1 cellular context compared by ENCODE assay signal in the genomic region with DNA sequence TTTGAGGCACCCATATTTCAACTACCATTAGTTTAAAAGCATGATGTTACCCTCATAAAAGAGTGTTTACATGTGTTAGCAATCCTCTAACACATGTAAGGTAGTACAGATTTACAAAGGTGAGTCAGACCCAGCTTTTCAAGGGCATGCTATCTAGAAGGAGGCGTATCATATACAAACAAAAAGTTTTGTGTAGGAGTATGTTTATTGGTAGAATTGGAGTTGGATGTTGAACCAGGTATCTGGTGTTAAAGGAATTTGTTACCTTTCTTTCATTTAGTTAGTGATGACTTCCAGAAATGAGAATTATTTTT.
TF ChIP-seq lines count a peak whose summit lies in the region.

No MANE protein-coding gene starts in this region.

TF ChIP-seq in HEK293, 187 proteins besides CTCF, POLR2A, EP300 and RAD21 (continued from another document and continues in another):
- TF ChIP-seq, protein P1, sequence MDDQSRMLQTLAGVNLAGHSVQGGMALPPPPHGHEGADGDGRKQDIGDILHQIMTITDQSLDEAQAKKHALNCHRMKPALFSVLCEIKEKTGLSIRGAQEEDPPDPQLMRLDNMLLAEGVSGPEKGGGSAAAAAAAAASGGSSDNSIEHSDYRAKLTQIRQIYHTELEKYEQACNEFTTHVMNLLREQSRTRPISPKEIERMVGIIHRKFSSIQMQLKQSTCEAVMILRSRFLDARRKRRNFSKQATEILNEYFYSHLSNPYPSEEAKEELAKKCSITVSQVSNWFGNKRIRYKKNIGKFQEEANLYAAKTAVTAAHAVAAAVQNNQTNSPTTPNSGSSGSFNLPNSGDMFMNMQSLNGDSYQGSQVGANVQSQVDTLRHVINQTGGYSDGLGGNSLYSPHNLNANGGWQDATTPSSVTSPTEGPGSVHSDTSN (CRISPR knock-in tag; IDR thresholded peaks at IDR 0.05): no peak
- no peak for TF ChIP-seq KLF7 (tag by site-specific recombination; IDR thresholded peaks at IDR 0.05; ENCODE audit: borderline replicate concordance)
- TF ChIP-seq ZNF560 (tag by site-specific recombination; IDR thresholded peaks at IDR 0.05; ENCODE audit: borderline replicate concordance): no peak
- peak; percentile 88 for TF ChIP-seq EGR2 (tag by site-specific recombination; IDR thresholded peaks at IDR 0.05; ENCODE audit: low read depth)
- TF ChIP-seq, protein P2, sequence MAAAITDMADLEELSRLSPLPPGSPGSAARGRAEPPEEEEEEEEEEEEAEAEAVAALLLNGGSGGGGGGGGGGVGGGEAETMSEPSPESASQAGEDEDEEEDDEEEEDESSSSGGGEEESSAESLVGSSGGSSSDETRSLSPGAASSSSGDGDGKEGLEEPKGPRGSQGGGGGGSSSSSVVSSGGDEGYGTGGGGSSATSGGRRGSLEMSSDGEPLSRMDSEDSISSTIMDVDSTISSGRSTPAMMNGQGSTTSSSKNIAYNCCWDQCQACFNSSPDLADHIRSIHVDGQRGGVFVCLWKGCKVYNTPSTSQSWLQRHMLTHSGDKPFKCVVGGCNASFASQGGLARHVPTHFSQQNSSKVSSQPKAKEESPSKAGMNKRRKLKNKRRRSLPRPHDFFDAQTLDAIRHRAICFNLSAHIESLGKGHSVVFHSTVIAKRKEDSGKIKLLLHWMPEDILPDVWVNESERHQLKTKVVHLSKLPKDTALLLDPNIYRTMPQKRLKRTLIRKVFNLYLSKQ (tag by site-specific recombination; IDR thresholded peaks at IDR 0.05; ENCODE audit: borderline replicate concordance): no peak
- peak; percentile 73; the same call in 1 of the 2 replicates for TF ChIP-seq ZNF629 (tag by site-specific recombination; IDR thresholded peaks at IDR 0.05)
- TF ChIP-seq, protein P3, sequence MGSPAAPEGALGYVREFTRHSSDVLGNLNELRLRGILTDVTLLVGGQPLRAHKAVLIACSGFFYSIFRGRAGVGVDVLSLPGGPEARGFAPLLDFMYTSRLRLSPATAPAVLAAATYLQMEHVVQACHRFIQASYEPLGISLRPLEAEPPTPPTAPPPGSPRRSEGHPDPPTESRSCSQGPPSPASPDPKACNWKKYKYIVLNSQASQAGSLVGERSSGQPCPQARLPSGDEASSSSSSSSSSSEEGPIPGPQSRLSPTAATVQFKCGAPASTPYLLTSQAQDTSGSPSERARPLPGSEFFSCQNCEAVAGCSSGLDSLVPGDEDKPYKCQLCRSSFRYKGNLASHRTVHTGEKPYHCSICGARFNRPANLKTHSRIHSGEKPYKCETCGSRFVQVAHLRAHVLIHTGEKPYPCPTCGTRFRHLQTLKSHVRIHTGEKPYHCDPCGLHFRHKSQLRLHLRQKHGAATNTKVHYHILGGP (tag by site-specific recombination; IDR thresholded peaks at IDR 0.05): peak; percentile 38
- TF ChIP-seq, protein P4, sequence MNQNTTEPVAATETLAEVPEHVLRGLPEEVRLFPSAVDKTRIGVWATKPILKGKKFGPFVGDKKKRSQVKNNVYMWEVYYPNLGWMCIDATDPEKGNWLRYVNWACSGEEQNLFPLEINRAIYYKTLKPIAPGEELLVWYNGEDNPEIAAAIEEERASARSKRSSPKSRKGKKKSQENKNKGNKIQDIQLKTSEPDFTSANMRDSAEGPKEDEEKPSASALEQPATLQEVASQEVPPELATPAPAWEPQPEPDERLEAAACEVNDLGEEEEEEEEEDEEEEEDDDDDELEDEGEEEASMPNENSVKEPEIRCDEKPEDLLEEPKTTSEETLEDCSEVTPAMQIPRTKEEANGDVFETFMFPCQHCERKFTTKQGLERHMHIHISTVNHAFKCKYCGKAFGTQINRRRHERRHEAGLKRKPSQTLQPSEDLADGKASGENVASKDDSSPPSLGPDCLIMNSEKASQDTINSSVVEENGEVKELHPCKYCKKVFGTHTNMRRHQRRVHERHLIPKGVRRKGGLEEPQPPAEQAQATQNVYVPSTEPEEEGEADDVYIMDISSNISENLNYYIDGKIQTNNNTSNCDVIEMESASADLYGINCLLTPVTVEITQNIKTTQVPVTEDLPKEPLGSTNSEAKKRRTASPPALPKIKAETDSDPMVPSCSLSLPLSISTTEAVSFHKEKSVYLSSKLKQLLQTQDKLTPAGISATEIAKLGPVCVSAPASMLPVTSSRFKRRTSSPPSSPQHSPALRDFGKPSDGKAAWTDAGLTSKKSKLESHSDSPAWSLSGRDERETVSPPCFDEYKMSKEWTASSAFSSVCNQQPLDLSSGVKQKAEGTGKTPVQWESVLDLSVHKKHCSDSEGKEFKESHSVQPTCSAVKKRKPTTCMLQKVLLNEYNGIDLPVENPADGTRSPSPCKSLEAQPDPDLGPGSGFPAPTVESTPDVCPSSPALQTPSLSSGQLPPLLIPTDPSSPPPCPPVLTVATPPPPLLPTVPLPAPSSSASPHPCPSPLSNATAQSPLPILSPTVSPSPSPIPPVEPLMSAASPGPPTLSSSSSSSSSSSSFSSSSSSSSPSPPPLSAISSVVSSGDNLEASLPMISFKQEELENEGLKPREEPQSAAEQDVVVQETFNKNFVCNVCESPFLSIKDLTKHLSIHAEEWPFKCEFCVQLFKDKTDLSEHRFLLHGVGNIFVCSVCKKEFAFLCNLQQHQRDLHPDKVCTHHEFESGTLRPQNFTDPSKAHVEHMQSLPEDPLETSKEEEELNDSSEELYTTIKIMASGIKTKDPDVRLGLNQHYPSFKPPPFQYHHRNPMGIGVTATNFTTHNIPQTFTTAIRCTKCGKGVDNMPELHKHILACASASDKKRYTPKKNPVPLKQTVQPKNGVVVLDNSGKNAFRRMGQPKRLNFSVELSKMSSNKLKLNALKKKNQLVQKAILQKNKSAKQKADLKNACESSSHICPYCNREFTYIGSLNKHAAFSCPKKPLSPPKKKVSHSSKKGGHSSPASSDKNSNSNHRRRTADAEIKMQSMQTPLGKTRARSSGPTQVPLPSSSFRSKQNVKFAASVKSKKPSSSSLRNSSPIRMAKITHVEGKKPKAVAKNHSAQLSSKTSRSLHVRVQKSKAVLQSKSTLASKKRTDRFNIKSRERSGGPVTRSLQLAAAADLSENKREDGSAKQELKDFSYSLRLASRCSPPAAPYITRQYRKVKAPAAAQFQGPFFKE (tag by site-specific recombination; IDR thresholded peaks at IDR 0.05; ENCODE audit: borderline replicate concordance): no peak
- TF ChIP-seq ZNF292 (tag by site-specific recombination; IDR thresholded peaks at IDR 0.05; ENCODE audit: borderline replicate concordance, low read depth): no peak
- no peak for TF ChIP-seq ZNF623 (tag by site-specific recombination; IDR thresholded peaks at IDR 0.05)
- no peak for TF ChIP-seq ZNF585B (tag by site-specific recombination; IDR thresholded peaks at IDR 0.05)
- TF ChIP-seq, protein P5, sequence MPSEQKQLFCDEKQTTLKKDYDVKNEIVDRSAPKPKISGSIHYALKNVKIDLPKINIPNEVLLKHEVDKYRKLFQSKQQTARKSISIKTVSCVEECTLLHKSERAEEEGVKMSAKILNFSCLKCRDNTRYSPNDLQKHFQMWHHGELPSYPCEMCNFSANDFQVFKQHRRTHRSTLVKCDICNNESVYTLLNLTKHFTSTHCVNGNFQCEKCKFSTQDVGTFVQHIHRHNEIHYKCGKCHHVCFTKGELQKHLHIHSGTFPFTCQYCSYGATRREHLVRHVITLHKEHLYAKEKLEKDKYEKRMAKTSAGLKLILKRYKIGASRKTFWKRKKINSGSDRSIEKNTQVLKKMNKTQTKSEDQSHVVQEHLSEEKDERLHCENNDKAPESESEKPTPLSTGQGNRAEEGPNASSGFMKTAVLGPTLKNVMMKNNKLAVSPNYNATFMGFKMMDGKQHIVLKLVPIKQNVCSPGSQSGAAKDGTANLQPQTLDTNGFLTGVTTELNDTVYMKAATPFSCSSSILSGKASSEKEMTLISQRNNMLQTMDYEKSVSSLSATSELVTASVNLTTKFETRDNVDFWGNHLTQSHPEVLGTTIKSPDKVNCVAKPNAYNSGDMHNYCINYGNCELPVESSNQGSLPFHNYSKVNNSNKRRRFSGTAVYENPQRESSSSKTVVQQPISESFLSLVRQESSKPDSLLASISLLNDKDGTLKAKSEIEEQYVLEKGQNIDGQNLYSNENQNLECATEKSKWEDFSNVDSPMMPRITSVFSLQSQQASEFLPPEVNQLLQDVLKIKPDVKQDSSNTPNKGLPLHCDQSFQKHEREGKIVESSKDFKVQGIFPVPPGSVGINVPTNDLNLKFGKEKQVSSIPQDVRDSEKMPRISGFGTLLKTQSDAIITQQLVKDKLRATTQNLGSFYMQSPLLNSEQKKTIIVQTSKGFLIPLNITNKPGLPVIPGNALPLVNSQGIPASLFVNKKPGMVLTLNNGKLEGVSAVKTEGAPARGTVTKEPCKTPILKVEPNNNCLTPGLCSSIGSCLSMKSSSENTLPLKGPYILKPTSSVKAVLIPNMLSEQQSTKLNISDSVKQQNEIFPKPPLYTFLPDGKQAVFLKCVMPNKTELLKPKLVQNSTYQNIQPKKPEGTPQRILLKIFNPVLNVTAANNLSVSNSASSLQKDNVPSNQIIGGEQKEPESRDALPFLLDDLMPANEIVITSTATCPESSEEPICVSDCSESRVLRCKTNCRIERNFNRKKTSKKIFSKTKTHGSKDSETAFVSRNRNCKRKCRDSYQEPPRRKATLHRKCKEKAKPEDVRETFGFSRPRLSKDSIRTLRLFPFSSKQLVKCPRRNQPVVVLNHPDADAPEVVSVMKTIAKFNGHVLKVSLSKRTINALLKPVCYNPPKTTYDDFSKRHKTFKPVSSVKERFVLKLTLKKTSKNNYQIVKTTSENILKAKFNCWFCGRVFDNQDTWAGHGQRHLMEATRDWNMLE (tag by site-specific recombination; conservative IDR thresholded peaks at IDR 0.05; ENCODE audit: low read depth): no peak
- no peak for TF ChIP-seq ZNF23 (tag by site-specific recombination; IDR thresholded peaks at IDR 0.05; ENCODE audit: borderline replicate concordance)
- TF ChIP-seq WT1 (tag by site-specific recombination; IDR thresholded peaks at IDR 0.05): no peak
- TF ChIP-seq ZNF596 (tag by site-specific recombination; IDR thresholded peaks at IDR 0.05): no peak
- no peak for TF ChIP-seq ZNF157 (tag by site-specific recombination; IDR thresholded peaks at IDR 0.05)
- no peak for TF ChIP-seq ZNF140 (tag by site-specific recombination; IDR thresholded peaks at IDR 0.05)
- TF ChIP-seq ZSCAN23 (tag by site-specific recombination; IDR thresholded peaks at IDR 0.05): no peak; the same call in 1 of the 2 replicates
- TF ChIP-seq, protein P6, sequence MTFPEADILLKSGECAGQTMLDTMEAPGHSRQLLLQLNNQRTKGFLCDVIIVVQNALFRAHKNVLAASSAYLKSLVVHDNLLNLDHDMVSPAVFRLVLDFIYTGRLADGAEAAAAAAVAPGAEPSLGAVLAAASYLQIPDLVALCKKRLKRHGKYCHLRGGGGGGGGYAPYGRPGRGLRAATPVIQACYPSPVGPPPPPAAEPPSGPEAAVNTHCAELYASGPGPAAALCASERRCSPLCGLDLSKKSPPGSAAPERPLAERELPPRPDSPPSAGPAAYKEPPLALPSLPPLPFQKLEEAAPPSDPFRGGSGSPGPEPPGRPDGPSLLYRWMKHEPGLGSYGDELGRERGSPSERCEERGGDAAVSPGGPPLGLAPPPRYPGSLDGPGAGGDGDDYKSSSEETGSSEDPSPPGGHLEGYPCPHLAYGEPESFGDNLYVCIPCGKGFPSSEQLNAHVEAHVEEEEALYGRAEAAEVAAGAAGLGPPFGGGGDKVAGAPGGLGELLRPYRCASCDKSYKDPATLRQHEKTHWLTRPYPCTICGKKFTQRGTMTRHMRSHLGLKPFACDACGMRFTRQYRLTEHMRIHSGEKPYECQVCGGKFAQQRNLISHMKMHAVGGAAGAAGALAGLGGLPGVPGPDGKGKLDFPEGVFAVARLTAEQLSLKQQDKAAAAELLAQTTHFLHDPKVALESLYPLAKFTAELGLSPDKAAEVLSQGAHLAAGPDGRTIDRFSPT (tag by site-specific recombination; IDR thresholded peaks at IDR 0.05): no peak
- TF ChIP-seq MZF1 (tag by site-specific recombination; IDR thresholded peaks at IDR 0.05; ENCODE audit: borderline replicate concordance): no peak
- no peak for TF ChIP-seq ZNF302 (tag by site-specific recombination; IDR thresholded peaks at IDR 0.05; ENCODE audit: low read depth)
- TF ChIP-seq ZFP37 (tag by site-specific recombination; IDR thresholded peaks at IDR 0.05): 0 out of 2 replicates have a peak, but pooled peaks have one; percentile 20
- TF ChIP-seq ZNF311 (tag by site-specific recombination; IDR thresholded peaks at IDR 0.05; ENCODE audit: borderline replicate concordance): no peak
- no peak for TF ChIP-seq ZNF239 (tag by site-specific recombination; IDR thresholded peaks at IDR 0.05)
- no peak for TF ChIP-seq ZNF555 (tag by site-specific recombination; conservative IDR thresholded peaks at IDR 0.05)
- TF ChIP-seq ZNF558 (tag by site-specific recombination; IDR thresholded peaks at IDR 0.05): no peak
- no peak for TF ChIP-seq ZNF571 (tag by site-specific recombination; IDR thresholded peaks at IDR 0.05)
- TF ChIP-seq ZXDB (tag by site-specific recombination; IDR thresholded peaks at IDR 0.05): peak; percentile 68; the same call in 1 of the 2 replicates
- TF ChIP-seq ZNF677 (tag by site-specific recombination; IDR thresholded peaks at IDR 0.05): no peak
- TF ChIP-seq ZNF600 (tag by site-specific recombination; IDR thresholded peaks at IDR 0.05): no peak
- TF ChIP-seq ZFP69B (tag by site-specific recombination; IDR thresholded peaks at IDR 0.05): peak; percentile 59; the same call in 1 of the 2 replicates
- TF ChIP-seq, protein P7, sequence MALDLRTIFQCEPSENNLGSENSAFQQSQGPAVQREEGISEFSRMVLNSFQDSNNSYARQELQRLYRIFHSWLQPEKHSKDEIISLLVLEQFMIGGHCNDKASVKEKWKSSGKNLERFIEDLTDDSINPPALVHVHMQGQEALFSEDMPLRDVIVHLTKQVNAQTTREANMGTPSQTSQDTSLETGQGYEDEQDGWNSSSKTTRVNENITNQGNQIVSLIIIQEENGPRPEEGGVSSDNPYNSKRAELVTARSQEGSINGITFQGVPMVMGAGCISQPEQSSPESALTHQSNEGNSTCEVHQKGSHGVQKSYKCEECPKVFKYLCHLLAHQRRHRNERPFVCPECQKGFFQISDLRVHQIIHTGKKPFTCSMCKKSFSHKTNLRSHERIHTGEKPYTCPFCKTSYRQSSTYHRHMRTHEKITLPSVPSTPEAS (tag by site-specific recombination; IDR thresholded peaks at IDR 0.05): no peak
- TF ChIP-seq ZNF621 (tag by site-specific recombination; IDR thresholded peaks at IDR 0.05): no peak
- TF ChIP-seq, protein P8, sequence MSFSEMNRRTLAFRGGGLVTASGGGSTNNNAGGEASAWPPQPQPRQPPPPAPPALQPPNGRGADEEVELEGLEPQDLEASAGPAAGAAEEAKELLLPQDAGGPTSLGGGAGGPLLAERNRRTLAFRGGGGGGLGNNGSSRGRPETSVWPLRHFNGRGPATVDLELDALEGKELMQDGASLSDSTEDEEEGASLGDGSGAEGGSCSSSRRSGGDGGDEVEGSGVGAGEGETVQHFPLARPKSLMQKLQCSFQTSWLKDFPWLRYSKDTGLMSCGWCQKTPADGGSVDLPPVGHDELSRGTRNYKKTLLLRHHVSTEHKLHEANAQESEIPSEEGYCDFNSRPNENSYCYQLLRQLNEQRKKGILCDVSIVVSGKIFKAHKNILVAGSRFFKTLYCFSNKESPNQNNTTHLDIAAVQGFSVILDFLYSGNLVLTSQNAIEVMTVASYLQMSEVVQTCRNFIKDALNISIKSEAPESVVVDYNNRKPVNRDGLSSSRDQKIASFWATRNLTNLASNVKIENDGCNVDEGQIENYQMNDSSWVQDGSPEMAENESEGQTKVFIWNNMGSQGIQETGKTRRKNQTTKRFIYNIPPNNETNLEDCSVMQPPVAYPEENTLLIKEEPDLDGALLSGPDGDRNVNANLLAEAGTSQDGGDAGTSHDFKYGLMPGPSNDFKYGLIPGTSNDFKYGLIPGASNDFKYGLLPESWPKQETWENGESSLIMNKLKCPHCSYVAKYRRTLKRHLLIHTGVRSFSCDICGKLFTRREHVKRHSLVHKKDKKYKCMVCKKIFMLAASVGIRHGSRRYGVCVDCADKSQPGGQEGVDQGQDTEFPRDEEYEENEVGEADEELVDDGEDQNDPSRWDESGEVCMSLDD (tag by site-specific recombination; IDR thresholded peaks at IDR 0.05): no peak
- no peak for TF ChIP-seq ZNF514 (tag by site-specific recombination; IDR thresholded peaks at IDR 0.05)
- peak; percentile 28; the same call in 1 of the 2 replicates for TF ChIP-seq ZNF324 (tag by site-specific recombination; IDR thresholded peaks at IDR 0.05)
- TF ChIP-seq ZNF510 (tag by site-specific recombination; IDR thresholded peaks at IDR 0.05; ENCODE audit: insufficient replicate concordance): no peak
